Comparison of ENCODE assay signal across 27 cellular contexts in the genomic region with DNA sequence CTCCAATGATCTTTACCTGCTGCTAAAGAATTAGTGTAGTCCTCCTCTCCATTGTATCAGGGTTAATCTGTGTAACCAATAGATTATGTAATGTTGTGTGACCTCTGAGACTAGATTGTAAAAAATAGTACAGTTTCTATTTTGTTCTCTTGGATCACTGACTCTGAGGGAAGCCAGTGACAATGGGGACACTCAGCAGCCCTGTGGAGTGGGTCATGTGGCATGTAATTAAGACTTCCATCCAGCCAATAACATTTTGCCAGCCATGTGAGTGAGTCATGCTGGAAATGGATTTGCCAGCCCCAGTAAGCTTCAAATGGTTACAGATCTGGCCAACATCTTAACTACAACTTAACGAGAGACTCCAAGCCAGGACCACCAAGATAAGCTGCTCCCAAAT.
"Had no signal": no experiment of that assay in that cellular context is flagged by ENCODE, and none has a peak within 500 bp of the region (broad histone marks: within the 10 kb centered on the region; RNA-seq: fewer than 3 reads in every experiment).

No MANE protein-coding gene starts in this region.

- H3K27ac ChIP-seq: foreskin keratinocyte, heart right ventricle, ovary, stomach, thyroid gland, upper lobe of left lung, WERI-Rb-1 had no signal

- H3K27me3 Mint-ChIP-seq: activated naive CD4-positive, alpha-beta T cell treated with anti-CD3 and anti-CD28 coated beads, Interleukin-2, amount 50 U/mL, for 24 hours; activated naive CD8-positive, alpha-beta T cell treated with anti-CD3 and anti-CD28 coated beads, Interleukin-2, amount 50 U/mL, for 24 hours; progenitor cell of endocrine pancreas had no signal

- H3K4me1 ChIP-seq: heart right ventricle, stomach, thyroid gland, upper lobe of left lung had no signal

- H3K27me3 ChIP-seq: foreskin keratinocyte, heart right ventricle, ovary, stomach, thyroid gland, upper lobe of left lung had no signal

- H3K4me3 ChIP-seq: heart right ventricle, ovary, stomach, thyroid gland, upper lobe of left lung had no signal

- H3K4me3 Mint-ChIP-seq: activated naive CD4-positive, alpha-beta T cell treated with anti-CD3 and anti-CD28 coated beads, Interleukin-2, amount 50 U/mL, for 24 hours; activated naive CD8-positive, alpha-beta T cell treated with anti-CD3 and anti-CD28 coated beads, Interleukin-2, amount 50 U/mL, for 24 hours; activated T-cell treated with anti-CD3 and anti-CD28 coated beads, Interleukin-2, amount 50 U/mL, for 4 hours; activated T-helper 17 cell treated with anti-CD3 and anti-CD28 coated beads, Interleukin-2, amount 50 U/mL, for 72 hours; naive thymus-derived CD4-positive, alpha-beta T cell; stimulated activated naive B cell treated with anti-CD40 and anti-IgM and Interleukin-4, amounts not matched to agents 10 μg/mL and 1 μg/mL and 100 μg/mL, for 72 hours; T-helper 1 cell treated with Interleukin-12 subunit alpha and Interleukin-12 subunit beta and Interleukin-4 antibody, amounts not matched to agents 30 μg/mL and 1 μg/mL, for 36 hours had no signal

- FAIRE-seq: TTC549 had no signal

- DNase-seq: activated CD4-positive, alpha-beta T cell treated with anti-CD3 and anti-CD28 coated beads for 48 hours; activated CD4-positive, alpha-beta T cell treated with anti-CD3 and anti-CD28 coated beads, Interleukin-2, amount 50 U/mL, for 48 hours; activated CD8-positive, alpha-beta memory T cell treated with anti-CD3 and anti-CD28 coated beads, Interleukin-2, amount 50 U/mL, for 4 hours; activated gamma-delta T cell treated with Interleukin-2 at 50 U/mL for 16 hours; activated naive CD8-positive, alpha-beta T cell treated with anti-CD3 and anti-CD28 coated beads, Interleukin-2, amount 50 U/mL, for 24 hours; activated T-cell treated with anti-CD3 and anti-CD28 coated beads, Interleukin-2, amount 50 U/mL, for 4 hours; amygdala; foreskin keratinocyte; heart right ventricle; left ventricle myocardium superior; naive thymus-derived CD4-positive, alpha-beta T cell; ovary; stimulated activated CD4-positive, alpha-beta T cell treated with anti-CD3 and anti-CD28 coated beads, Interleukin-15, amount 100 ng/mL, for 24 hours; stimulated activated CD4-positive, alpha-beta T cell treated with anti-CD3 and anti-CD28 coated beads, Interleukin-2, amount 100 ng/mL, for 24 hours; stimulated activated naive B cell treated with anti-CD40 and anti-IgM and Interleukin-4, amounts not matched to agents 10 μg/mL and 1 μg/mL and 100 μg/mL, for 72 hours; stomach; T-helper 9 cell; thyroid gland; upper lobe of left lung; WERI-Rb-1 had no signal

- H3K27ac Mint-ChIP-seq: activated naive CD4-positive, alpha-beta T cell treated with anti-CD3 and anti-CD28 coated beads, Interleukin-2, amount 50 U/mL, for 24 hours; activated naive CD8-positive, alpha-beta T cell treated with anti-CD3 and anti-CD28 coated beads, Interleukin-2, amount 50 U/mL, for 24 hours; activated T-helper 17 cell treated with anti-CD3 and anti-CD28 coated beads, Interleukin-2, amount 50 U/mL, for 72 hours; naive thymus-derived CD4-positive, alpha-beta T cell; progenitor cell of endocrine pancreas; stimulated activated naive B cell treated with anti-CD40 and anti-IgM and Interleukin-4, amounts not matched to agents 10 μg/mL and 1 μg/mL and 100 μg/mL, for 72 hours; T-helper 1 cell treated with Interleukin-12 subunit alpha and Interleukin-12 subunit beta and Interleukin-4 antibody, amounts not matched to agents 30 μg/mL and 1 μg/mL, for 36 hours had no signal

- H3K9me3 ChIP-seq: ovary, thyroid gland had no signal

- ATAC-seq: activated CD4-positive, CD25-positive, alpha-beta regulatory T cell treated with anti-CD3 and anti-CD28 coated beads, Interleukin-2, amount 50 U/mL, for 24 hours; activated naive CD8-positive, alpha-beta T cell treated with anti-CD3 and anti-CD28 coated beads, Interleukin-2, amount 50 U/mL, for 24 hours; activated T-cell treated with anti-CD3 and anti-CD28 coated beads, Interleukin-2, amount 50 U/mL, for 4 hours; activated T-helper 17 cell treated with anti-CD3 and anti-CD28 coated beads, Interleukin-2, amount 50 U/mL, for 72 hours; esophagus mucosa; foreskin keratinocyte; left ventricle myocardium superior; naive thymus-derived CD4-positive, alpha-beta T cell; stimulated activated naive B cell treated with anti-CD40 and anti-IgM and Interleukin-4, amounts not matched to agents 10 μg/mL and 1 μg/mL and 100 μg/mL, for 72 hours had no signal

- H3K4me1 Mint-ChIP-seq: activated naive CD4-positive, alpha-beta T cell treated with anti-CD3 and anti-CD28 coated beads, Interleukin-2, amount 50 U/mL, for 24 hours; activated naive CD8-positive, alpha-beta T cell treated with anti-CD3 and anti-CD28 coated beads, Interleukin-2, amount 50 U/mL, for 24 hours; activated T-helper 17 cell treated with anti-CD3 and anti-CD28 coated beads, Interleukin-2, amount 50 U/mL, for 72 hours; naive thymus-derived CD4-positive, alpha-beta T cell; stimulated activated naive B cell treated with anti-CD40 and anti-IgM and Interleukin-4, amounts not matched to agents 10 μg/mL and 1 μg/mL and 100 μg/mL, for 72 hours had no signal

- H3K36me3 ChIP-seq: heart right ventricle, ovary, stomach, thyroid gland, upper lobe of left lung, WERI-Rb-1 had no signal
